In genomic region chr4:119284876-119285611, GRCh38 we compare ENCODE assay signal across 8 cellular contexts. TPM values are rescaled to one million over a fixed set of nuclear protein-coding genes. Genes with fewer than 3 reads are reported as not detected.
A peak's percentile ranks its signal among the peaks of the same experiment; 100 is the strongest.
DNase-seq lines count a peak whose midpoint lies in the region; ATAC-seq, FAIRE-seq and TF ChIP-seq lines count a peak whose summit lies in the region.

No MANE protein-coding gene starts in this region.

- H3K27me3 Mint-ChIP-seq in activated CD4-positive, alpha-beta memory T cell treated with anti-CD3 and anti-CD28 coated beads, Interleukin-2, amount 10 ng/mL, durations not matched to agents 7 days and 5 days: no peaks in the 10 kb centered on the region

- DNase-seq in D721Med (ENCODE audit: insufficient read length, low spot score): no peak
- no peak for DNase-seq in activated CD4-positive, alpha-beta memory T cell treated with anti-CD3 and anti-CD28 coated beads, Interleukin-2, amount 10 ng/mL, durations not matched to agents 7 days and 5 days
- DNase-seq in activated effector memory CD4-positive, alpha-beta T cell treated with anti-CD3 and anti-CD28 coated beads, Interleukin-2, amount 50 U/mL, for 16 hours: no peak
- DNase-seq in DMS114 treated with DMSO at 0.1 percent for 48 hours (lab: John Stamatoyannopoulos, UW; ENCODE audit: unreplicated experiment): no peak
- no peak for DNase-seq in HT-29 (ENCODE audit: low spot score)
- no peak for DNase-seq in NCI-H1105 treated with DMSO at 0.1 percent for 48 hours (lab: John Stamatoyannopoulos, UW)

- CTCF ChIA-PET in activated CD4-positive, alpha-beta memory T cell treated with anti-CD3 and anti-CD28 coated beads, Interleukin-2, amount 10 ng/mL, durations not matched to agents 7 days and 5 days (lab: Charles Lee): interaction anchor here (0.7 to 1.3 kb wide), 3 partner anchors 72 to 245 kb away, joined by 3 to 5 read pairs (median 3); no protein-coding TSS in a partner anchor

- FAIRE-seq in D721Med (lab: Jason Lieb, UNC) (peak; percentile 6), islet of Langerhans (lab: Jason Lieb, UNC) (peak; percentile 96)

- H3K27ac Mint-ChIP-seq in activated CD4-positive, alpha-beta memory T cell treated with anti-CD3 and anti-CD28 coated beads, Interleukin-2, amount 10 ng/mL, durations not matched to agents 7 days and 5 days: peak overlapping the region; percentile 27

- H3K9me3 Mint-ChIP-seq in activated CD4-positive, alpha-beta memory T cell treated with anti-CD3 and anti-CD28 coated beads, Interleukin-2, amount 10 ng/mL, durations not matched to agents 7 days and 5 days: peaks cover under 1% of the 10 kb centered on the region

- TF ChIP-seq CTCF in D721Med (IDR thresholded peaks at IDR 0.05; ENCODE audit: insufficient read depth, missing control alignments): no peak

- peak overlapping the region; percentile 62 for H3K4me3 Mint-ChIP-seq in activated CD4-positive, alpha-beta memory T cell treated with anti-CD3 and anti-CD28 coated beads, Interleukin-2, amount 10 ng/mL, durations not matched to agents 7 days and 5 days

- ATAC-seq in HG02610 (IDR thresholded peaks at IDR 0.05; ENCODE audit: unreplicated experiment): peak; percentile 71

- H3K4me1 Mint-ChIP-seq in activated CD4-positive, alpha-beta memory T cell treated with anti-CD3 and anti-CD28 coated beads, Interleukin-2, amount 10 ng/mL, durations not matched to agents 7 days and 5 days: peaks cover 17% of the 10 kb centered on the region

- POLR2A ChIA-PET in activated CD4-positive, alpha-beta memory T cell treated with anti-CD3 and anti-CD28 coated beads, Interleukin-2, amount 10 ng/mL, durations not matched to agents 7 days and 5 days (lab: Charles Lee): no interaction called here

- peaks cover 4% of the 10 kb centered on the region for H3K36me3 Mint-ChIP-seq in activated CD4-positive, alpha-beta memory T cell treated with anti-CD3 and anti-CD28 coated beads, Interleukin-2, amount 10 ng/mL, durations not matched to agents 7 days and 5 days (ENCODE audit: low read depth)

RNA-seq across cellular contexts. Expression of gene FABP2, which starts 36.9 kb away (rescaled TPM):
- total RNA-seq in activated CD4-positive, alpha-beta memory T cell treated with anti-CD3 and anti-CD28 coated beads, Interleukin-2, amount 10 ng/mL, durations not matched to agents 7 days and 5 days: not detected
- not detected in 2 replicates for total RNA-seq in HT-29 (2014; rRNA removed; shearing (Covaris generic))
